23 cellular contexts compared by ENCODE assay signal in the genomic region with DNA sequence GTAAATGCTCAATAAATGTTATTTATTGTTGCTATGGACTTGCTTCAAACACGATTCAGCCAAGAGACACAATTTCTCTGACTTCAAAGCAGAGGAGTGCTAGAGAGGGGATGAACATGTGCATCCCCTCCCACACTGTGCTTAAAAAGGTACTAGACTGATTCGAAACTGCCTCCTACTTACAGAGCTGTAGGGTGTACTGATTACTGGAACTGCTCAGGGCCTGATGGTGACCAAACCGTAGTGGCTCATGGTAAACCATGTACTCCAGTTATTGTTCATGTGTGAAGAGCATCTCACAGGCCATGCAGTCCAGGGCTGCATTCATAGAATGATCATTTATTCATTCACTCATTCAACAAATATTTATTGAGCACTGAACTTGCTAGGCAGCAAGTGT.
A peak's percentile ranks its signal among the peaks of the same experiment; 100 is the strongest.
DNase-seq lines count a peak whose midpoint lies in the region; ATAC-seq lines count a peak whose summit lies in the region.
"Had no signal": no experiment of that assay in that cellular context is flagged by ENCODE, and none has a peak within 500 bp of the region (broad histone marks: within the 10 kb centered on the region; RNA-seq: fewer than 3 reads in every experiment).

No MANE protein-coding gene starts in this region.

- peak; percentile 44 for DNase-seq in Ammon's horn (ENCODE audit: low spot score)
- no peak for DNase-seq in cortex of kidney (lab: John Stamatoyannopoulos, UW)
- no peak for DNase-seq in putamen (ENCODE audit: low spot score)
- no peak for DNase-seq in NCI-H2029 treated with DMSO at 0.1 percent for 48 hours (lab: John Stamatoyannopoulos, UW)
- DNase-seq in cerebellar cortex (ENCODE audit: low spot score), result no peak
- DNase-seq: activated CD4-positive, alpha-beta T cell treated with anti-CD3 and anti-CD28 coated beads, Interleukin-2, amount 50 U/mL, for 48 hours; activated T-cell treated with anti-CD3 and anti-CD28 coated beads, Interleukin-2, amount 50 U/mL, for 48 hours; DND-41; effector memory CD4-positive, alpha-beta T cell; GOT3; left cardiac atrium; mucosa of descending colon; NCI-H2081; NCI-H69; nucleus accumbens; Peyer's patch; stimulated activated CD4-positive, alpha-beta T cell treated with anti-CD3 and anti-CD28 coated beads, Interleukin-4, amount 100 ng/mL, for 1 hour; stimulated activated CD8-positive, alpha-beta memory T cell treated with anti-CD3 and anti-CD28 coated beads, Interleukin-4, amount 100 ng/mL, for 48 hours; tibial artery had no signal

- ATAC-seq in GM19372 (IDR thresholded peaks at IDR 0.05; ENCODE audit: low read depth, unreplicated experiment) (peak; percentile 49), HG02852 (IDR thresholded peaks at IDR 0.05; ENCODE audit: unreplicated experiment) (peak; percentile 92), HG03520 (IDR thresholded peaks at IDR 0.05; ENCODE audit: unreplicated experiment) (peak; percentile 76)
- ATAC-seq: A549, left cardiac atrium, mucosa of descending colon had no signal
